ENCODE assay signal across 6 cellular contexts in the genomic region with DNA sequence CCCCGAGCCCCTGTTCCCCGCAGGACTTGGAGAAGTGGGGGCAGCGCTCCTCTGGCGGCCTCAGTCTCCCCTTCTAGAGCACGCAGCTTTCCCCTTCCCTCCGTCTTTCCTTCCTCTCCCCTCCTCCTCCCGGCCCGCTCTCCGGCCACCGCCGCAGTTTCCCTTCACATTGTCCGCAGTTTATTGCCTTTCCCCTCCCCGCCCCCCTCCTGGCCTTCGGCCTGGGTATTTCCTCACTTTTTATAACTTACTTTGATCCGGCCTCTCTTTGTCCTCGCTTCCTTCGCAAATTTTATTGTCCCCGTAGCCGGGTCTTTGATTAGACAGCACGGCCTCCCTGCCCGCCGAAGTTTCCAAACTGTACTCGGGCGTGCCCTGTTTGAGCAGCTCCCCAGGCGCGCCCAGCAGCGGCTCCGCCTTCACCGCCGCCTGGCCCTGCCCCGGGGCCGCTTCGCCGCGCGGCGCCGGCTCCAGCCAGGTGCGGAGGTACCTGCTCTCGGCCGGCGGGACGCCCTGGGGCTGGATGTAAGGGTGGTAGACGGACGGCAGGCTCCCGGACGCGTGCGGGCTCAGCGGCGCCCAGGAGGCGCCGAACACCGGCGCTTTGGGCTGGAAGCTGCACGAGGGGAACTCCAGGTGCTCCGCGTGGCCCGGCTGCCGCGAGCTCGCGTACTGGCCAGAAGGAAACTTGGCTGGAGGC. TPM values are rescaled to one million over a fixed set of nuclear protein-coding genes. Genes with fewer than 3 reads are reported as not detected.
DNase-seq lines count a peak whose midpoint lies in the region; ATAC-seq and TF ChIP-seq lines count a peak whose summit lies in the region.

No MANE protein-coding gene starts in this region.

- peaks cover 26% of the 10 kb centered on the region for H3K4me1 ChIP-seq in lower lobe of right lung

- peak; percentile 56 for DNase-seq in DMS79 treated with DMSO at 0.1 percent for 48 hours (lab: John Stamatoyannopoulos, UW)
- DNase-seq in DMS79 (lab: John Stamatoyannopoulos, UW), result no peak
- peak; percentile 58 to 61 for DNase-seq in activated T-cell treated with anti-CD3 and anti-CD28 coated beads, Interleukin-2, amount 50 U/mL, for 72 hours
- no peak for DNase-seq in lower lobe of right lung
- DNase-seq in sciatic nerve (ENCODE audit: low spot score), result no peak
- DNase-seq in Kasumi-1 (lab: John Stamatoyannopoulos, UW), result no peak

- H3K9me3 ChIP-seq in lower lobe of right lung, result no peaks in the 10 kb centered on the region

- peak overlapping the region; percentile 95 to 97 for H3K4me3 Mint-ChIP-seq in activated T-cell treated with anti-CD3 and anti-CD28 coated beads, Interleukin-2, amount 50 U/mL, for 72 hours

- H3K4me3 ChIP-seq in lower lobe of right lung, result peak overlapping the region; percentile 43

- intact Hi-C loops in lower lobe of right lung (cut with DNase I) (no loop called here), sciatic nerve (cut with DNase I) (no loop called here)

- peaks cover 100% of the 10 kb centered on the region for H3K27me3 ChIP-seq in lower lobe of right lung (ENCODE audit: low read depth)

- H3K27ac Mint-ChIP-seq in activated T-cell treated with anti-CD3 and anti-CD28 coated beads, Interleukin-2, amount 50 U/mL, for 72 hours, result peak overlapping the region; percentile 69

- peaks cover 3 to 6% of the 10 kb centered on the region in 2 donors for H3K36me3 Mint-ChIP-seq in activated T-cell treated with anti-CD3 and anti-CD28 coated beads, Interleukin-2, amount 50 U/mL, for 72 hours (ENCODE audit: insufficient read depth in 2 of 2)

- TF ChIP-seq CTCF in lower lobe of right lung (IDR thresholded peaks at IDR 0.05), result no peak

- no peaks in the 10 kb centered on the region for H3K9me3 Mint-ChIP-seq in activated T-cell treated with anti-CD3 and anti-CD28 coated beads, Interleukin-2, amount 50 U/mL, for 72 hours

- peaks cover 95% of the 10 kb centered on the region for H3K27me3 Mint-ChIP-seq in activated T-cell treated with anti-CD3 and anti-CD28 coated beads, Interleukin-2, amount 50 U/mL, for 72 hours (ENCODE audit: low read depth)

- H3K36me3 ChIP-seq in lower lobe of right lung, result no peaks in the 10 kb centered on the region

- H3K27ac ChIP-seq in lower lobe of right lung, result no peak overlapping the region

- ATAC-seq in activated T-cell treated with anti-CD3 and anti-CD28 coated beads, Interleukin-2, amount 50 U/mL, for 72 hours (replicated peaks in 1 of 2), result peak; percentile 65 to 68
- ATAC-seq in lower lobe of right lung (peak; percentile 76 to 77), sciatic nerve (no peak)

- H3K4me1 Mint-ChIP-seq in activated T-cell treated with anti-CD3 and anti-CD28 coated beads, Interleukin-2, amount 50 U/mL, for 72 hours (ENCODE audit: low read depth), result peaks cover 6% of the 10 kb centered on the region

RNA-seq across cellular contexts. Expression of a gene that starts 0.5 kb away (rescaled TPM):
- 10 to 100 TPM; 15.0 to 23.0 TPM for total RNA-seq in activated T-cell treated with anti-CD3 and anti-CD28 coated beads, Interleukin-2, amount 50 U/mL, for 72 hours
- not detected for total RNA-seq in lower lobe of right lung
- total RNA-seq in sciatic nerve, result 0.18 TPM

RNA-seq across cellular contexts. Expression of a gene that starts 10.6 kb away (rescaled TPM):
- not detected for total RNA-seq in activated T-cell treated with anti-CD3 and anti-CD28 coated beads, Interleukin-2, amount 50 U/mL, for 72 hours
- total RNA-seq in lower lobe of right lung, result 0.21 TPM
- 0.98 TPM for total RNA-seq in sciatic nerve

RNA-seq across cellular contexts. Expression of a gene that starts 14.8 kb away (rescaled TPM):
- 1 to 10 TPM; 1.3 to 1.6 TPM for total RNA-seq in activated T-cell treated with anti-CD3 and anti-CD28 coated beads, Interleukin-2, amount 50 U/mL, for 72 hours
- total RNA-seq in lower lobe of right lung, result 2.4 TPM
- total RNA-seq in sciatic nerve, result 8.1 TPM

RNA-seq across cellular contexts. Expression of a gene that starts 20.9 kb away (rescaled TPM):
- under 1 TPM; 0.24 to 0.51 TPM for total RNA-seq in activated T-cell treated with anti-CD3 and anti-CD28 coated beads, Interleukin-2, amount 50 U/mL, for 72 hours
- total RNA-seq in lower lobe of right lung (4.4 TPM), sciatic nerve (6.3 TPM)

RNA-seq across cellular contexts. Expression of a gene that starts 32.1 kb away (rescaled TPM):
- not detected for total RNA-seq in activated T-cell treated with anti-CD3 and anti-CD28 coated beads, Interleukin-2, amount 50 U/mL, for 72 hours
- total RNA-seq in lower lobe of right lung (3.9 TPM), sciatic nerve (2.4 TPM)

Comparison
In these comparisons a context has a peak if more than half of its experiments do, and no peak if none do; other contexts are left out.
1. DNase-seq: peak in DMS79 treated with DMSO at 0.1 percent for 48 hours (single experiment) and activated T-cell treated with anti-CD3 and anti-CD28 coated beads, Interleukin-2, amount 50 U/mL, for 72 hours (2 of 2); none in DMS79 (single experiment), lower lobe of right lung (single experiment), sciatic nerve (single experiment) and Kasumi-1 (0 of 2).
2. RNA of a gene that starts 0.5 kb away (total RNA-seq): 15.0 to 23.0 TPM in activated T-cell treated with anti-CD3 and anti-CD28 coated beads, Interleukin-2, amount 50 U/mL, for 72 hours; 0.18 TPM in sciatic nerve (single experiment) and not detected in lower lobe of right lung (single experiment); every median in the first group is over 10 times any median in the second.